16 cellular contexts compared by ENCODE assay signal in genomic region chr1:192795913-192796312, GRCh38.
"Had no signal": no experiment of that assay in that cellular context is flagged by ENCODE, and none has a peak within 500 bp of the region (broad histone marks: within the 10 kb centered on the region; RNA-seq: fewer than 3 reads in every experiment).

No MANE protein-coding gene starts in this region.

- H3K36me3 ChIP-seq: brain microvascular endothelial cell, esophagus muscularis mucosa, left ventricle myocardium inferior had no signal

- DNase-seq: activated CD4-positive, alpha-beta T cell treated with anti-CD3 and anti-CD28 coated beads for 48 hours; activated CD8-positive, alpha-beta memory T cell treated with anti-CD3 and anti-CD28 coated beads, Interleukin-2, amount 50 U/mL, for 48 hours; activated gamma-delta T cell; activated naive CD8-positive, alpha-beta T cell treated with anti-CD3 and anti-CD28 coated beads for 36 hours; activated T-cell treated with anti-CD3 and anti-CD28 coated beads, Interleukin-2, amount 50 U/mL, for 72 hours; brain microvascular endothelial cell; hippocampal formation; left ventricle myocardium inferior; mucosa of descending colon; natural killer cell; stimulated activated CD4-positive, alpha-beta T cell treated with anti-CD3 and anti-CD28 coated beads, Interleukin-12 subunit alpha, Interleukin-12 subunit beta, amount 100 ng/mL, for 4 hours; stimulated activated CD4-positive, alpha-beta T cell treated with anti-CD3 and anti-CD28 coated beads, Interleukin-2, amount 100 ng/mL, for 24 hours had no signal

- H3K27ac ChIP-seq: brain microvascular endothelial cell, coronary artery, esophagus muscularis mucosa, left ventricle myocardium inferior had no signal

- ATAC-seq: activated T-cell treated with anti-CD3 and anti-CD28 coated beads, Interleukin-2, amount 50 U/mL, for 72 hours; mucosa of descending colon; natural killer cell; stimulated activated effector memory CD8-positive, alpha-beta T cell treated with anti-CD3 and anti-CD28 coated beads, Interleukin-12 subunit alpha, Interleukin-12 subunit beta, amount 100 ng/mL, for 72 hours; WTC11 had no signal

- H3K4me3 ChIP-seq: coronary artery, esophagus muscularis mucosa, left ventricle myocardium inferior, mucosa of descending colon had no signal

- H3K27me3 ChIP-seq: brain microvascular endothelial cell, esophagus muscularis mucosa had no signal

- H3K9me3 ChIP-seq: esophagus muscularis mucosa, left ventricle myocardium inferior, mucosa of descending colon had no signal
